1 cellular context compared by ENCODE assay signal in genomic region chr1:244112046-244112445, GRCh38.
TF ChIP-seq lines count a peak whose summit lies in the region.

No MANE protein-coding gene starts in this region.

TF ChIP-seq in SK-N-SH treated with all-trans-retinoic acid at 6 μM for 48 hours, 23 proteins besides CTCF, POLR2A, EP300 and RAD21 (continued from another document):
- TF ChIP-seq TSHZ2 (CRISPR knock-in tag; IDR thresholded peaks at IDR 0.05) = no peak
- TF ChIP-seq TCF4 (CRISPR knock-in tag; IDR thresholded peaks at IDR 0.05; ENCODE audit: borderline replicate concordance) = no peak
- TF ChIP-seq TOX (CRISPR knock-in tag; IDR thresholded peaks at IDR 0.05; ENCODE audit: borderline replicate concordance) = no peak
- no peak for TF ChIP-seq ZNF565 (CRISPR knock-in tag; conservative IDR thresholded peaks at IDR 0.05; ENCODE audit: low read depth)
- no peak for TF ChIP-seq CSRNP3 (CRISPR knock-in tag; IDR thresholded peaks at IDR 0.05)
- no peak for TF ChIP-seq CREB5 (CRISPR knock-in tag; IDR thresholded peaks at IDR 0.05; ENCODE audit: low read depth)
- TF ChIP-seq POU6F1 (CRISPR knock-in tag; IDR thresholded peaks at IDR 0.05; ENCODE audit: borderline replicate concordance, low read depth) = no peak
- no peak for TF ChIP-seq ZC3H10 (CRISPR knock-in tag; IDR thresholded peaks at IDR 0.05)
- no peak for TF ChIP-seq BACH2 (CRISPR knock-in tag; IDR thresholded peaks at IDR 0.05; ENCODE audit: borderline replicate concordance)
- TF ChIP-seq ZFP30 (CRISPR knock-in tag; IDR thresholded peaks at IDR 0.05) = no peak
- no peak for TF ChIP-seq PATZ1 (CRISPR knock-in tag; IDR thresholded peaks at IDR 0.05; ENCODE audit: borderline replicate concordance)
